In the genomic region with DNA sequence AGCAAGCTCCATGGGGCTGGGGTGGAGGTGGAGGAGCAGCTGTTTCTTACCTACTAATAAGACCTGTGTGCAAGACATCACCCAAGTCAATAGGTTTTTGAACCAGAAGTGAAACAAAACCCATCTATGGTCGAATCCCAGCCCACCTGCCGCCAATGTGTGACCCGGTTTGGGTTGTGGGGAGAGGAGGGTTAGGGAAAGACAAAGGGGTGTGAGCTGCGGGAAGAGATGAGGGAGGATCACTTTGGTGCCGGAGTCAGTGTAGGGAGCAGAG, we compare ENCODE assay signal across 6 cellular contexts. TPM values are rescaled to one million over a fixed set of nuclear protein-coding genes. Genes with fewer than 3 reads are reported as not detected.
DNase-seq lines count a peak whose midpoint lies in the region; ATAC-seq and TF ChIP-seq lines count a peak whose summit lies in the region.

No MANE protein-coding gene starts in this region.

- TF ChIP-seq CTCF in cardiac muscle cell (IDR thresholded peaks at IDR 0.05; ENCODE audit: low read depth, low read length): no peak
- TF ChIP-seq CTCF in fibroblast of villous mesenchyme (IDR thresholded peaks at IDR 0.05; ENCODE audit: insufficient read depth, low read depth, low read length): no peak
- no peak for TF ChIP-seq CTCF in tibial nerve (IDR thresholded peaks at IDR 0.05)

- 30 to 50% methylated on average over 5 of the region's 5 CpGs for WGBS in tibial nerve, 2 donors

- no peak for ATAC-seq in Right ventricle myocardium superior (ENCODE audit: poor library complexity)

- H3K27ac ChIP-seq in cardiac muscle cell (no peak overlapping the region), tibial nerve (peak overlapping the region in 2 of 4 donors; percentile 49 to 67)

- H3K4me3 ChIP-seq in cardiac muscle cell: peak overlapping the region; percentile 68
- peak overlapping the region; percentile 45 for H3K4me3 ChIP-seq in fibroblast of villous mesenchyme (ENCODE audit: low read depth, low read length)
- peak overlapping the region in 3 of 4 donors; percentile 19 to 60 (median 52) for H3K4me3 ChIP-seq in tibial nerve

- no peak for DNase-seq in cardiac muscle cell (ENCODE audit: low read depth in 1 of 2, low spot score in 1 of 2)
- DNase-seq in Right ventricle myocardium superior: no peak
- DNase-seq in fibroblast of villous mesenchyme (ENCODE audit: low read depth): no peak
- DNase-seq in tibial nerve (ENCODE audit: low spot score in 2 of 2): no peak
- DNase-seq in DMS53 treated with DMSO at 0.1 percent for 48 hours (lab: John Stamatoyannopoulos, UW; ENCODE audit: unreplicated experiment): no peak
- no peak for DNase-seq in NCI-H2171 treated with DMSO at 0.1 percent for 48 hours (lab: John Stamatoyannopoulos, UW)

- no peaks in the 10 kb centered on the region for H3K27me3 ChIP-seq in cardiac muscle cell
- H3K27me3 ChIP-seq in tibial nerve: peaks cover 0 to 12% of the 10 kb centered on the region in 2 donors

- no peaks in the 10 kb centered on the region for H3K36me3 ChIP-seq in cardiac muscle cell
- H3K36me3 ChIP-seq in tibial nerve: peaks cover 0 to 4% (median 0%) of the 10 kb centered on the region in 3 donors

- H3K4me1 ChIP-seq in cardiac muscle cell (ENCODE audit: low read depth): no peaks in the 10 kb centered on the region
- peaks cover 0 to 19% (median 9%) of the 10 kb centered on the region in 4 donors for H3K4me1 ChIP-seq in tibial nerve

- intact Hi-C loops in Right ventricle myocardium superior (cut with DNase I): no loop called here

- no peaks in the 10 kb centered on the region for H3K9me3 ChIP-seq in cardiac muscle cell (ENCODE audit: low read depth)
- H3K9me3 ChIP-seq in tibial nerve: no peaks in the 10 kb centered on the region

- TF ChIP-seq EP300 in tibial nerve (IDR thresholded peaks at IDR 0.05): no peak

- no peak for TF ChIP-seq POLR2A in tibial nerve (IDR thresholded peaks at IDR 0.05)

RNA-seq across cellular contexts. Expression of a gene that starts 0.6 kb away (rescaled TPM):
- 29.7 and 39.9 TPM in 2 replicates for total RNA-seq in cardiac muscle cell
- polyA plus RNA-seq in cardiac muscle cell: 56.6 and 62.2 TPM in 2 replicates
- total RNA-seq in Right ventricle myocardium superior: 1.7 TPM
- 0.86 and 0.97 TPM in 2 replicates for total RNA-seq in fibroblast of villous mesenchyme
- 1 to 10 TPM in 3 of 4 donors, under 1 TPM in 1; 0.39 to 3.0 (median 1.8) TPM for total RNA-seq in tibial nerve

RNA-seq across cellular contexts. Expression of a gene that starts 8.9 kb away (rescaled TPM):
- total RNA-seq in cardiac muscle cell (6.7 and 11.8 TPM in 2 replicates), Right ventricle myocardium superior (not detected), fibroblast of villous mesenchyme (0.64 and 1.7 TPM in 2 replicates), tibial nerve (10 to 100 TPM in 2 of 4 donors, 1 to 10 TPM in 2; 3.7 to 11.8 (median 8.1) TPM)
- 10.3 and 10.9 TPM in 2 replicates for polyA plus RNA-seq in cardiac muscle cell

RNA-seq across cellular contexts. Expression of a gene that starts 16.1 kb away (rescaled TPM):
- 13.7 and 15.1 TPM in 2 replicates for total RNA-seq in cardiac muscle cell
- 11.6 and 12.4 TPM in 2 replicates for polyA plus RNA-seq in cardiac muscle cell
- total RNA-seq in Right ventricle myocardium superior: 3.0 TPM
- 5.6 and 6.8 TPM in 2 replicates for total RNA-seq in fibroblast of villous mesenchyme
- 10 to 100 TPM in 3 of 4 donors, 1 to 10 TPM in 1; 8.8 to 35.1 (median 15.6) TPM for total RNA-seq in tibial nerve

RNA-seq across cellular contexts. Expression of a gene that starts 36.1 kb away (rescaled TPM):
- total RNA-seq in cardiac muscle cell (117 and 216 TPM in 2 replicates), Right ventricle myocardium superior (16.2 TPM), fibroblast of villous mesenchyme (35.8 and 44.9 TPM in 2 replicates), tibial nerve (100 to 1,000 TPM; 312 to 705 (median 344) TPM)
- 58.0 and 67.9 TPM in 2 replicates for polyA plus RNA-seq in cardiac muscle cell

RNA-seq across cellular contexts. Expression of a gene that starts 41.3 kb away (rescaled TPM):
- total RNA-seq in cardiac muscle cell (5.7 and 6.0 TPM in 2 replicates), Right ventricle myocardium superior (2.9 TPM), fibroblast of villous mesenchyme (5.5 and 5.6 TPM in 2 replicates), tibial nerve (10 to 100 TPM in 2 of 4 donors, 1 to 10 TPM in 2; 4.0 to 12.0 (median 10.5) TPM)
- 4.9 and 5.9 TPM in 2 replicates for polyA plus RNA-seq in cardiac muscle cell
